In genomic region chr7:13921062-13921461, GRCh38 we compare ENCODE assay signal across 1 cellular context.
TF ChIP-seq lines count a peak whose summit lies in the region.

No MANE protein-coding gene starts in this region.

TF ChIP-seq in endothelial cell of umbilical vein, 7 proteins besides CTCF, POLR2A, EP300 and RAD21:
- no peak for TF ChIP-seq EZH2 (IDR thresholded peaks at IDR 0.05; ENCODE audit: borderline replicate concordance, low read depth, low read length, severe bottlenecking)
